In the genomic region with DNA sequence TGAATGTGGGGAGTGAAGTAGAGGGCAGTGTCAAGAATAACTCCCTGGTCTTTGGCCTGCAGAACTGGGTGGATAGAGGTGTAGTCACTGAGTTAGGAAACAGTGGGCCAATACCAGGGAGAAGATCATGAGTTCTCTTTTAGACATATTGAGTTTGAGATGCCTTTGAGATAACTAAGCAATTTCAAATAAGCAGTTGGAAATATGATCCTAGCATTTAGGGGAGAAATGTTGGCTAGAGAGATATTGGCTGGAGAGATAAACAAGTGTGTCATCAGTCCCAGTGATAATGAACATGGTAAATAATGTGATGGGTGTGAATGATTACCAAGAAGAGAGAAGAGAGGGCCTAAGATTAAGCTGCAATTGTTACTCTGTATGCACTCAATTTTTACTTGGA, we compare ENCODE assay signal across 20 cellular contexts.
"Had no signal": no experiment of that assay in that cellular context is flagged by ENCODE, and none has a peak within 500 bp of the region (broad histone marks: within the 10 kb centered on the region; RNA-seq: fewer than 3 reads in every experiment).

No MANE protein-coding gene starts in this region.

- H3K9me3 ChIP-seq: ascending aorta, Peyer's patch, SJCRH30 had no signal

- ATAC-seq: activated CD8-positive, alpha-beta memory T cell treated with anti-CD3 and anti-CD28 coated beads, Interleukin-2, amount 10 ng/mL, durations not matched to agents 7 days and 5 days had no signal

- H3K4me3 ChIP-seq: ascending aorta, Peyer's patch, SJCRH30 had no signal

- H3K4me1 ChIP-seq: ascending aorta, Peyer's patch, SJCRH30 had no signal

- H3K27ac ChIP-seq: ascending aorta, Peyer's patch, RWPE1, SJCRH30 had no signal

- DNase-seq: activated B cell treated with CpG ODN at 0.5 μM for 24 hours; activated CD4-positive, alpha-beta T cell treated with anti-CD3 and anti-CD28 coated beads for 1 hour; activated CD4-positive, alpha-beta T cell treated with anti-CD3 and anti-CD28 coated beads, Interleukin-2, amount 10 ng/mL, durations not matched to agents 24 days and 14 days; activated CD4-positive, alpha-beta T cell treated with anti-CD3 and anti-CD28 coated beads, Interleukin-2, amount 50 U/mL, for 48 hours; activated CD8-positive, alpha-beta memory T cell treated with anti-CD3 and anti-CD28 coated beads, Interleukin-2, amount 10 ng/mL, durations not matched to agents 7 days and 5 days; activated effector memory CD4-positive, alpha-beta T cell treated with Interleukin-2 at 50 U/mL for 16 hours; activated naive CD4-positive, alpha-beta T cell; activated T-cell treated with anti-CD3 and anti-CD28 coated beads, Interleukin-2, amount 50 U/mL, for 24 hours; amniotic stem cell; NCI-H146; NCI-H187 treated with DMSO at 0.1 percent for 48 hours; NCI-H2081 treated with DMSO at 0.1 percent for 48 hours; NCI-H526 treated with DMSO at 0.1 percent for 48 hours; NCI-H82; Peyer's patch; Right ventricle myocardium superior; SJCRH30; SW 1271 had no signal

- H3K27me3 ChIP-seq: ascending aorta, Peyer's patch, SJCRH30 had no signal

- H3K36me3 ChIP-seq: ascending aorta, Peyer's patch, SJCRH30 had no signal
